ENCODE assay signal across 8 cellular contexts in genomic region chr11:134276396-134277175, GRCh38. TPM values are rescaled to one million over a fixed set of nuclear protein-coding genes. Genes with fewer than 3 reads are reported as not detected.
DNase-seq lines count a peak whose midpoint lies in the region; ATAC-seq and TF ChIP-seq lines count a peak whose summit lies in the region.

No MANE protein-coding gene starts in this region.

- H3K27ac ChIP-seq in KOPT-K1 (ENCODE audit: low read depth, low read length, poor library complexity, severe bottlenecking): peak overlapping the region; percentile 61

- H3K36me3 ChIP-seq in KOPT-K1 (ENCODE audit: insufficient read depth, low read length): no peaks in the 10 kb centered on the region

- H3K4me1 Mint-ChIP-seq in natural killer cell: peaks cover 16 to 19% of the 10 kb centered on the region in 2 donors

- no peak for TF ChIP-seq CTCF in natural killer cell (IDR thresholded peaks at IDR 0.05)

- H3K27me3 Mint-ChIP-seq in natural killer cell (ENCODE audit: low read depth in 2 of 2): peaks cover 71 to 86% of the 10 kb centered on the region in 2 donors

- intact Hi-C loops in natural killer cell (cut with micrococcal nuclease): no loop called here

- ATAC-seq in natural killer cell: peak; percentile 2 to 12 (median 4)

- H3K27ac Mint-ChIP-seq in natural killer cell: no peak overlapping the region

- H3K9me3 ChIP-seq in KOPT-K1 (ENCODE audit: insufficient read depth, low read length, poor library complexity, severe bottlenecking): no peaks in the 10 kb centered on the region

- H3K9me3 Mint-ChIP-seq in natural killer cell: no peaks in the 10 kb centered on the region

- DNase-seq in NCI-H146 (lab: John Stamatoyannopoulos, UW) (peak; percentile 73), NCI-H146 treated with DMSO at 0.1 percent for 48 hours (lab: John Stamatoyannopoulos, UW; ENCODE audit: unreplicated experiment) (no peak), cerebellum (ENCODE audit: low spot score) (peak; percentile 77), natural killer cell (no peak), NK-92 (lab: John Stamatoyannopoulos, UW; ENCODE audit: unreplicated experiment) (no peak), globus pallidus (ENCODE audit: low spot score) (no peak)
- DNase-seq in stimulated activated CD8-positive, alpha-beta memory T cell treated with anti-CD3 and anti-CD28 coated beads, Interleukin-4, amount 100 ng/mL, for 48 hours: no peak

- no peaks in the 10 kb centered on the region for H3K36me3 Mint-ChIP-seq in natural killer cell

- peak overlapping the region; percentile 92 for H3K4me3 Mint-ChIP-seq in natural killer cell

RNA-seq across cellular contexts. Expression of gene GLB1L3, which starts 0.4 kb away (rescaled TPM):
- 0.45 TPM for total RNA-seq in cerebellum
- total RNA-seq in natural killer cell: under 1 TPM in 1 of 3 donors, not detected in 2; 0.38 TPM

RNA-seq across cellular contexts. Expression of gene ACAD8, which starts 23.2 kb away (rescaled TPM):
- 22.8 TPM for total RNA-seq in cerebellum
- 10 to 100 TPM; 24.3 to 42.5 (median 39.3) TPM for total RNA-seq in natural killer cell

RNA-seq across cellular contexts. Expression of gene THYN1, which starts 23.4 kb away (rescaled TPM):
- 24.6 TPM for total RNA-seq in cerebellum
- 10 to 100 TPM; 21.6 to 25.4 (median 24.0) TPM for total RNA-seq in natural killer cell

RNA-seq across cellular contexts. Expression of gene VPS26B, which starts 52.1 kb away (rescaled TPM):
- total RNA-seq in cerebellum (66.1 TPM), natural killer cell (100 to 1,000 TPM in 2 of 3 donors, 10 to 100 TPM in 1; 83.0 to 113 (median 107) TPM)

RNA-seq across cellular contexts. Expression of gene NCAPD3, which starts 52.8 kb away (rescaled TPM):
- total RNA-seq in cerebellum (26.4 TPM), natural killer cell (10 to 100 TPM; 27.6 to 33.6 (median 31.2) TPM)

Comparison
In these comparisons a context has a peak if more than half of its experiments do, and no peak if none do; other contexts are left out.
1. DNase-seq: peak in NCI-H146 (single experiment) and cerebellum (single experiment); none in NCI-H146 treated with DMSO at 0.1 percent for 48 hours (single experiment), natural killer cell (single experiment), NK-92 (single experiment), globus pallidus (single experiment) and stimulated activated CD8-positive, alpha-beta memory T cell treated with anti-CD3 and anti-CD28 coated beads, Interleukin-4, amount 100 ng/mL, for 48 hours (single experiment).